ENCODE assay signal across 20 cellular contexts in the genomic region with DNA sequence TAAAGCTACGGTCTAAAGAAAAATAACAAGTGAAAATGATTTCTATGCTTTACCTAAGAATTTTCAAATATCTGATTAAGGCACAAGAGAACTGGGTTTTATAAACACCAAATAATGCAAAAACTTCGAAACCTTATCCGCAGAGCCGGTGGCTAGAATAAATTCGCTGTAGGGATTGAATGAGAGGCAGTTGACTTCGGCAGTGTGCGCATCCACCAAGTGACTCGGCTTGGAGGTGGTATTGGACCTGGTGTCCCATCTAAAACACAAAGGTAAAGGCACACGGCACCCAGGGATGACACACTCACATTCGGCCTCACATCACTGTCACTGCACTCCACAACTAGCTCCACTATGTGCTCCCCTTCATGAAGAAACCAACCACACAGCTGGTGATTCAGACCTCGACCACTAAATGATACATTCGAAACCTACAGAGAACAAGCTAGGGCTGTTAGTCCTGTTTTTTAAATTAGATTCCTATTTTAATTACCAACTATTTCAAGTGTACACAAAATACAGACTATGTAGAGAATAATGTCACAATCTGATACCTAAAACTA. TPM values are rescaled to one million over a fixed set of nuclear protein-coding genes. Genes with fewer than 3 reads are reported as not detected.
DNase-seq lines count a peak whose midpoint lies in the region; ATAC-seq and TF ChIP-seq lines count a peak whose summit lies in the region.
"Had no signal": no experiment of that assay in that cellular context is flagged by ENCODE, and none has a peak within 500 bp of the region (broad histone marks: within the 10 kb centered on the region; RNA-seq: fewer than 3 reads in every experiment).

No MANE protein-coding gene starts in this region.

- H3K27ac Mint-ChIP-seq in activated CD8-positive, alpha-beta T cell treated with anti-CD3 and anti-CD28 coated beads for 36 hours: peak overlapping the region; percentile 63
- no peak overlapping the region for H3K27ac Mint-ChIP-seq in activated CD8-positive, alpha-beta T cell treated with anti-CD3 and anti-CD28 coated beads, Interleukin-2, amount 10 ng/mL, durations not matched to agents 7 days and 5 days
- H3K27ac Mint-ChIP-seq in Calu3 (ENCODE audit: unreplicated experiment): no peak overlapping the region
- H3K27ac Mint-ChIP-seq in T-helper 17 cell: no peak overlapping the region
- H3K27ac Mint-ChIP-seq in nephron progenitor cell: peak overlapping the region; percentile 18
- H3K27ac Mint-ChIP-seq: GM23338 had no signal

- H3K36me3 ChIP-seq in osteoblast (ENCODE audit: insufficient read depth, low read length): peaks cover 38% of the 10 kb centered on the region

- H3K36me3 Mint-ChIP-seq in activated CD8-positive, alpha-beta T cell treated with anti-CD3 and anti-CD28 coated beads for 36 hours (ENCODE audit: low read depth): peaks cover 64% of the 10 kb centered on the region
- H3K36me3 Mint-ChIP-seq in activated CD8-positive, alpha-beta T cell treated with anti-CD3 and anti-CD28 coated beads, Interleukin-2, amount 10 ng/mL, durations not matched to agents 7 days and 5 days (ENCODE audit: low read depth): peaks cover 55% of the 10 kb centered on the region
- H3K36me3 Mint-ChIP-seq in Calu3 (ENCODE audit: insufficient read depth, unreplicated experiment): peaks cover 54% of the 10 kb centered on the region
- peaks cover 2% of the 10 kb centered on the region for H3K36me3 Mint-ChIP-seq in T-helper 17 cell (ENCODE audit: low read depth)
- peaks cover 97% of the 10 kb centered on the region for H3K36me3 Mint-ChIP-seq in nephron progenitor cell (ENCODE audit: low read depth)

- intact Hi-C loops in activated CD8-positive, alpha-beta T cell treated with anti-CD3 and anti-CD28 coated beads for 36 hours (cut with micrococcal nuclease): no loop called here
- intact Hi-C loops in Calu3 (cut with micrococcal nuclease; ENCODE audit: unreplicated experiment): no loop called here

- H3K27me3 ChIP-seq in osteoblast (ENCODE audit: insufficient read depth, low read length): no peaks in the 10 kb centered on the region
- H3K27me3 ChIP-seq: SJCRH30 had no signal

- H3K4me3 ChIP-seq in osteoblast (ENCODE audit: insufficient read depth, low read length): no peak overlapping the region
- H3K4me3 ChIP-seq: BLaER1 treated with 17β-estradiol and CSF1 and Interleukin-3, amounts not matched to agents 10 nM and 100 nM; dorsolateral prefrontal cortex; GM23338; SJCRH30 had no signal

- POLR2A ChIA-PET in activated CD8-positive, alpha-beta T cell treated with anti-CD3 and anti-CD28 coated beads for 36 hours (lab: Charles Lee): no interaction called here
- POLR2A ChIA-PET in activated CD8-positive, alpha-beta T cell treated with anti-CD3 and anti-CD28 coated beads, Interleukin-2, amount 10 ng/mL, durations not matched to agents 7 days and 5 days (lab: Charles Lee): interaction anchor here (0.6 to 1.7 kb wide), 3 partner anchors 14 to 39 kb away, joined by 3 to 4 read pairs (median 3); no protein-coding TSS in a partner anchor

- peak; percentile 58 for ATAC-seq in activated CD8-positive, alpha-beta T cell treated with anti-CD3 and anti-CD28 coated beads for 36 hours
- no peak for ATAC-seq in activated CD8-positive, alpha-beta T cell treated with anti-CD3 and anti-CD28 coated beads, Interleukin-2, amount 10 ng/mL, durations not matched to agents 7 days and 5 days
- peak; percentile 54 for ATAC-seq in T-helper 17 cell
- ATAC-seq: GM23338 had no signal

- H3K4me2 ChIP-seq in osteoblast (ENCODE audit: insufficient read depth, low read length): no peak overlapping the region
- H3K4me2 ChIP-seq: BLaER1 treated with 17β-estradiol and CSF1 and Interleukin-3, amounts not matched to agents 10 nM and 100 nM; GM23338 had no signal

- H3K27ac ChIP-seq in osteoblast (ENCODE audit: low read depth, low read length): no peak overlapping the region
- H3K27ac ChIP-seq: BLaER1 treated with 17β-estradiol and CSF1 and Interleukin-3, amounts not matched to agents 10 nM and 100 nM; SJCRH30 had no signal

- DNase-seq in activated CD8-positive, alpha-beta T cell treated with anti-CD3 and anti-CD28 coated beads for 36 hours: peak; percentile 25
- no peak for DNase-seq in activated CD8-positive, alpha-beta T cell treated with anti-CD3 and anti-CD28 coated beads, Interleukin-2, amount 10 ng/mL, durations not matched to agents 7 days and 5 days
- DNase-seq in Calu3 (no peak), T-helper 17 cell (no peak), nephron progenitor cell (no peak), HuH-7 (ENCODE audit: low spot score) (no peak), osteoblast (ENCODE audit: insufficient read length, low spot score, missing footprints) (no peak), dermis blood vessel endothelial cell (no peak)
- DNase-seq: activated CD4-positive, alpha-beta T cell treated with anti-CD3 and anti-CD28 coated beads, Interleukin-2, amount 50 U/mL, for 4 hours; caudate nucleus; dorsolateral prefrontal cortex; MV-4-11; NCI-H187; NCI-H226; occipital lobe; stimulated activated CD4-positive, alpha-beta T cell treated with anti-CD3 and anti-CD28 coated beads, Interleukin-12 subunit alpha, Interleukin-12 subunit beta, amount 100 ng/mL, for 4 hours; T-helper 1 cell had no signal

- H3K4me3 Mint-ChIP-seq in activated CD8-positive, alpha-beta T cell treated with anti-CD3 and anti-CD28 coated beads for 36 hours: no peak overlapping the region
- no peak overlapping the region for H3K4me3 Mint-ChIP-seq in activated CD8-positive, alpha-beta T cell treated with anti-CD3 and anti-CD28 coated beads, Interleukin-2, amount 10 ng/mL, durations not matched to agents 7 days and 5 days
- H3K4me3 Mint-ChIP-seq in Calu3 (ENCODE audit: low read depth, unreplicated experiment): no peak overlapping the region
- peak overlapping the region; percentile 15 for H3K4me3 Mint-ChIP-seq in T-helper 17 cell
- H3K4me3 Mint-ChIP-seq in nephron progenitor cell: no peak overlapping the region
- H3K4me3 Mint-ChIP-seq: GM23338 had no signal

- no peaks in the 10 kb centered on the region for H3K9me3 Mint-ChIP-seq in activated CD8-positive, alpha-beta T cell treated with anti-CD3 and anti-CD28 coated beads for 36 hours
- no peaks in the 10 kb centered on the region for H3K9me3 Mint-ChIP-seq in activated CD8-positive, alpha-beta T cell treated with anti-CD3 and anti-CD28 coated beads, Interleukin-2, amount 10 ng/mL, durations not matched to agents 7 days and 5 days (ENCODE audit: insufficient read depth)
- no peaks in the 10 kb centered on the region for H3K9me3 Mint-ChIP-seq in Calu3 (ENCODE audit: low read depth, unreplicated experiment)
- H3K9me3 Mint-ChIP-seq in nephron progenitor cell: peaks cover 18% of the 10 kb centered on the region
- H3K9me3 Mint-ChIP-seq: GM23338 had no signal

- H3K4me1 ChIP-seq in osteoblast (ENCODE audit: insufficient read depth, low read length): no peaks in the 10 kb centered on the region
- H3K4me1 ChIP-seq: SJCRH30 had no signal

- CTCF ChIA-PET in activated CD8-positive, alpha-beta T cell treated with anti-CD3 and anti-CD28 coated beads for 36 hours (lab: Charles Lee): interaction anchor here (1.5 kb wide), 1 partner anchor 27 kb away, joined by 4 read pairs; no protein-coding TSS in a partner anchor
- CTCF ChIA-PET in activated CD8-positive, alpha-beta T cell treated with anti-CD3 and anti-CD28 coated beads, Interleukin-2, amount 10 ng/mL, durations not matched to agents 7 days and 5 days (lab: Charles Lee): interaction anchor here (0.9 to 1.4 kb wide), 3 partner anchors 18 to 30 kb away, joined by 3 to 4 read pairs (median 3); no protein-coding TSS in a partner anchor
- CTCF ChIA-PET in Calu3 (lab: Charles Lee): no interaction called here

- TSS peak; percentile 7 for BruUV-seq in Calu3 (replicated peaks; lab: Mats Ljungman, UMichigan)

- no peak overlapping the region for H2AFZ ChIP-seq in osteoblast (ENCODE audit: low read length)
- H2AFZ ChIP-seq: GM23338 had no signal

- no peaks in the 10 kb centered on the region for H3K9me3 ChIP-seq in T-helper 17 cell (ENCODE audit: control insufficient read depth, low read length, poor library complexity, severe bottlenecking)
- H3K9me3 ChIP-seq in osteoblast (ENCODE audit: low read depth, low read length): no peaks in the 10 kb centered on the region
- H3K9me3 ChIP-seq: SJCRH30 had no signal

- H3K4me1 Mint-ChIP-seq in activated CD8-positive, alpha-beta T cell treated with anti-CD3 and anti-CD28 coated beads for 36 hours (ENCODE audit: low read depth): peaks cover 57% of the 10 kb centered on the region
- H3K4me1 Mint-ChIP-seq in activated CD8-positive, alpha-beta T cell treated with anti-CD3 and anti-CD28 coated beads, Interleukin-2, amount 10 ng/mL, durations not matched to agents 7 days and 5 days (ENCODE audit: low read depth): peaks cover 16% of the 10 kb centered on the region
- H3K4me1 Mint-ChIP-seq in Calu3 (ENCODE audit: low read depth, unreplicated experiment) (no peaks in the 10 kb centered on the region), T-helper 17 cell (no peaks in the 10 kb centered on the region), nephron progenitor cell (no peaks in the 10 kb centered on the region)

- no peaks in the 10 kb centered on the region for H3K27me3 Mint-ChIP-seq in activated CD8-positive, alpha-beta T cell treated with anti-CD3 and anti-CD28 coated beads for 36 hours
- no peaks in the 10 kb centered on the region for H3K27me3 Mint-ChIP-seq in activated CD8-positive, alpha-beta T cell treated with anti-CD3 and anti-CD28 coated beads, Interleukin-2, amount 10 ng/mL, durations not matched to agents 7 days and 5 days (ENCODE audit: low read depth)
- H3K27me3 Mint-ChIP-seq in Calu3 (ENCODE audit: unreplicated experiment): no peaks in the 10 kb centered on the region
- H3K27me3 Mint-ChIP-seq in T-helper 17 cell: no peaks in the 10 kb centered on the region
- H3K27me3 Mint-ChIP-seq in nephron progenitor cell (ENCODE audit: low read depth, poor library complexity): no peaks in the 10 kb centered on the region

- no peaks in the 10 kb centered on the region for H4K20me1 ChIP-seq in osteoblast (ENCODE audit: insufficient read depth, low read length)

- H3K79me2 ChIP-seq in osteoblast (ENCODE audit: insufficient read depth, low read length): peaks cover 34% of the 10 kb centered on the region

- no peak for TF ChIP-seq CTCF in activated CD8-positive, alpha-beta T cell treated with anti-CD3 and anti-CD28 coated beads for 36 hours (IDR thresholded peaks at IDR 0.05)
- TF ChIP-seq CTCF in Calu3 (IDR thresholded peaks at IDR 0.05; ENCODE audit: unreplicated experiment) (no peak), nephron progenitor cell (IDR thresholded peaks at IDR 0.05) (no peak), osteoblast (IDR thresholded peaks at IDR 0.05; ENCODE audit: extremely low read depth, low read depth, low read length) (no peak)

RNA-seq across cellular contexts. Expression of a gene that starts 17.5 kb away (rescaled TPM):
- 100 to 1,000 TPM; 197 to 201 TPM for total RNA-seq in activated CD8-positive, alpha-beta T cell treated with anti-CD3 and anti-CD28 coated beads for 36 hours
- 100 to 1,000 TPM; 195 to 201 TPM for total RNA-seq in activated CD8-positive, alpha-beta T cell treated with anti-CD3 and anti-CD28 coated beads, Interleukin-2, amount 10 ng/mL, durations not matched to agents 7 days and 5 days
- total RNA-seq in Calu3 (2022): 183 and 196 TPM in 2 replicates
- 100 to 1,000 TPM; 103 to 105 TPM for total RNA-seq in T-helper 17 cell
- 69.8 and 87.5 TPM in 2 replicates for total RNA-seq in osteoblast
- total RNA-seq in dermis blood vessel endothelial cell: 79.8 and 113 TPM in 2 replicates

Comparison
In these comparisons a context has a peak if more than half of its experiments do, and no peak if none do; other contexts are left out.
1. H3K27ac Mint-ChIP-seq: peak in activated CD8-positive, alpha-beta T cell treated with anti-CD3 and anti-CD28 coated beads for 36 hours (single experiment) and nephron progenitor cell (single experiment); none in activated CD8-positive, alpha-beta T cell treated with anti-CD3 and anti-CD28 coated beads, Interleukin-2, amount 10 ng/mL, durations not matched to agents 7 days and 5 days (single experiment), Calu3 (single experiment) and T-helper 17 cell (single experiment).